Comparison of ENCODE assay signal across 18 cellular contexts in the genomic region with DNA sequence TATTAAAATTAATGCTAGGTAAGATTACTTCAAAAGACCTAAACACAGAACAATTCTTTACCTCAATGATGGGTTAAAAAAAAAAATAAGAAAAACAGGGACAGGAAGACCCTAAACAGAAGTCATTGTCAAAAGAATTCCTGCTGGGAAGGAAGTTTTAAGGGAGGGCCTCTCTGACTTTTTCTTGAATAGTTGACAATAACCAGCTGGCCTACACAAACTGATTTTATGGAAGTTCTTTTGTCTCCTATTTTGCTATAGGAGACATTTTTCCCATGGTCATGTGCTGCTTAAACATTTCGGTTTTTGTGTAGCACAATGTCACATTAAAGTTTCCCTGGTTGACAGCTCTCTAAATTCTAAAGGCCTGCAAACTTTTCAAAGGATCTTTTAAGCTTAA.
"Had no signal": no experiment of that assay in that cellular context is flagged by ENCODE, and none has a peak within 500 bp of the region (broad histone marks: within the 10 kb centered on the region; RNA-seq: fewer than 3 reads in every experiment).

No MANE protein-coding gene starts in this region.

- DNase-seq: caudate nucleus; colonic mucosa; effector CD8-positive, alpha-beta T cell; erythroblast; islet precursor cell; mucosa of descending colon; naive thymus-derived CD8-positive, alpha-beta T cell; posterior cingulate gyrus; sigmoid colon; stimulated activated CD4-positive, alpha-beta T cell treated with anti-CD3 and anti-CD28 coated beads, Interleukin-2, amount 100 ng/mL, for 24 hours; stimulated activated CD4-positive, alpha-beta T cell treated with anti-CD3 and anti-CD28 coated beads, Interleukin-4, amount 100 ng/mL, for 4 hours; stimulated activated naive B cell treated with anti-CD40 and anti-IgM and Interleukin-4, amounts not matched to agents 10 μg/mL and 1 μg/mL and 100 μg/mL, for 72 hours; stomach; substantia nigra; transverse colon had no signal

- H3K4me1 ChIP-seq: colonic mucosa, sigmoid colon, transverse colon had no signal

- H3K27ac ChIP-seq: colonic mucosa, sigmoid colon, stomach, thoracic aorta, transverse colon had no signal

- FAIRE-seq: frontal cortex had no signal

- H3K9me3 ChIP-seq: colonic mucosa, mucosa of descending colon, sigmoid colon, thoracic aorta, transverse colon had no signal

- H3K36me3 ChIP-seq: colonic mucosa, sigmoid colon, transverse colon had no signal

- H3K27me3 ChIP-seq: colonic mucosa, sigmoid colon, stomach, transverse colon had no signal

- H3K4me3 ChIP-seq: colonic mucosa, mucosa of descending colon, sigmoid colon, skin epidermis, stomach, thoracic aorta, transverse colon had no signal

- ATAC-seq: mucosa of descending colon; naive thymus-derived CD8-positive, alpha-beta T cell; stimulated activated naive B cell treated with anti-CD40 and anti-IgM and Interleukin-4, amounts not matched to agents 10 μg/mL and 1 μg/mL and 100 μg/mL, for 72 hours had no signal
